Comparison of ENCODE assay signal across 31 cellular contexts in the genomic region with DNA sequence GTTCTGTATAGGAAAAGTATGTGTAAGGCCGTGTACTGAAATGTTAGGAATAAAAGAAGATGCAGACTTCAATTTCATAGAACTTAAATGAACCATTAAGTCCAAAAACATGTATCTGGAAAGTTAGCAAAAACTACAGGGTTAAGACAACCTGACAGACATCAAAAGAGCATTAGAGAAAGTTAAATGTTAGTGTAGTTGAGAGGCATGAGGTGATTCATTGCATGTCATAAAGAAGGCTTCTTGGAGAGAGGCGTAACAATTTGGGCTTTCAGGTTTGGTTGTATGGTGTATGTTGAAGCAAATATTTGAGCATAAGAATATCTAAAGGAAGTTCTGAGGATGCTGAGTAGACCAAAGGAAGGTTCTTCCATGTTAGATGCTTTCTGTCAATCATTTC. TPM values are rescaled to one million over a fixed set of nuclear protein-coding genes. Genes with fewer than 3 reads are reported as not detected.
DNase-seq lines count a peak whose midpoint lies in the region; ATAC-seq, FAIRE-seq and TF ChIP-seq lines count a peak whose summit lies in the region.
"Had no signal": no experiment of that assay in that cellular context is flagged by ENCODE, and none has a peak within 500 bp of the region (broad histone marks: within the 10 kb centered on the region; RNA-seq: fewer than 3 reads in every experiment).

No MANE protein-coding gene starts in this region.

- no peak for TF ChIP-seq CTCF in activated CD8-positive, alpha-beta T cell treated with anti-CD3 and anti-CD28 coated beads for 36 hours (IDR thresholded peaks at IDR 0.05)
- TF ChIP-seq CTCF in foreskin keratinocyte (conservative IDR thresholded peaks at IDR 0.05) = no peak

- POLR2A ChIA-PET in activated CD8-positive, alpha-beta T cell treated with anti-CD3 and anti-CD28 coated beads for 36 hours (lab: Charles Lee) = no interaction called here
- POLR2A ChIA-PET in activated CD8-positive, alpha-beta T cell treated with anti-CD3 and anti-CD28 coated beads, Interleukin-2, amount 10 ng/mL, durations not matched to agents 7 days and 5 days (lab: Charles Lee) = no interaction called here
- POLR2A ChIA-PET in CD4-positive, alpha-beta memory T cell (lab: Charles Lee; ENCODE audit: partially characterized antibody) = no interaction called here

- H3K27me3 Mint-ChIP-seq in activated CD8-positive, alpha-beta T cell treated with anti-CD3 and anti-CD28 coated beads for 36 hours = no peaks in the 10 kb centered on the region
- no peaks in the 10 kb centered on the region for H3K27me3 Mint-ChIP-seq in activated CD8-positive, alpha-beta T cell treated with anti-CD3 and anti-CD28 coated beads, Interleukin-2, amount 10 ng/mL, durations not matched to agents 7 days and 5 days (ENCODE audit: low read depth)
- no peaks in the 10 kb centered on the region for H3K27me3 Mint-ChIP-seq in CD4-positive, alpha-beta memory T cell
- H3K27me3 Mint-ChIP-seq: activated CD8-positive, alpha-beta memory T cell treated with anti-CD3 and anti-CD28 coated beads, Interleukin-2, amount 10 ng/mL, durations not matched to agents 7 days and 5 days; effector memory CD8-positive, alpha-beta T cell had no signal

- peak; percentile 16 for FAIRE-seq in HTR-8/SVneo (lab: Jason Lieb, UNC)
- FAIRE-seq: A549, frontal cortex had no signal

- H3K36me3 Mint-ChIP-seq in activated CD8-positive, alpha-beta T cell treated with anti-CD3 and anti-CD28 coated beads for 36 hours (ENCODE audit: low read depth) = peaks cover 7% of the 10 kb centered on the region
- H3K36me3 Mint-ChIP-seq in activated CD8-positive, alpha-beta T cell treated with anti-CD3 and anti-CD28 coated beads, Interleukin-2, amount 10 ng/mL, durations not matched to agents 7 days and 5 days (ENCODE audit: low read depth) = peaks cover 3% of the 10 kb centered on the region
- peaks cover 5% of the 10 kb centered on the region in 2 donors for H3K36me3 Mint-ChIP-seq in CD4-positive, alpha-beta memory T cell

- H3K4me1 Mint-ChIP-seq in activated CD8-positive, alpha-beta T cell treated with anti-CD3 and anti-CD28 coated beads for 36 hours (ENCODE audit: low read depth) = peaks cover 78% of the 10 kb centered on the region
- H3K4me1 Mint-ChIP-seq in activated CD8-positive, alpha-beta T cell treated with anti-CD3 and anti-CD28 coated beads, Interleukin-2, amount 10 ng/mL, durations not matched to agents 7 days and 5 days (ENCODE audit: low read depth) = peaks cover 57% of the 10 kb centered on the region
- peaks cover 66 to 91% (median 74%) of the 10 kb centered on the region in 4 donors for H3K4me1 Mint-ChIP-seq in CD4-positive, alpha-beta memory T cell

- no peaks in the 10 kb centered on the region for H3K9me3 ChIP-seq in CD4-positive, alpha-beta memory T cell (ENCODE audit: control insufficient read depth in 1 of 2, low read length in 2 of 2)
- H3K9me3 ChIP-seq: A549, breast epithelium, left lung, right atrium auricular region, thoracic aorta, vagina had no signal

- no peaks in the 10 kb centered on the region for H3K9me3 Mint-ChIP-seq in activated CD8-positive, alpha-beta T cell treated with anti-CD3 and anti-CD28 coated beads for 36 hours
- H3K9me3 Mint-ChIP-seq in activated CD8-positive, alpha-beta T cell treated with anti-CD3 and anti-CD28 coated beads, Interleukin-2, amount 10 ng/mL, durations not matched to agents 7 days and 5 days (ENCODE audit: insufficient read depth) = no peaks in the 10 kb centered on the region
- peaks cover 0 to under 1% (median 0%) of the 10 kb centered on the region in 8 donors for H3K9me3 Mint-ChIP-seq in CD4-positive, alpha-beta memory T cell
- H3K9me3 Mint-ChIP-seq: effector memory CD8-positive, alpha-beta T cell; HFFc6 had no signal

- intact Hi-C loops in activated CD8-positive, alpha-beta T cell treated with anti-CD3 and anti-CD28 coated beads for 36 hours (cut with micrococcal nuclease) = no loop called here
- intact Hi-C loops in CD4-positive, alpha-beta memory T cell (cut with micrococcal nuclease) = no loop called here
- intact Hi-C loops in cardiac septum (cut with DNase I) = no loop called here

- no peak overlapping the region for H3K4me3 Mint-ChIP-seq in activated CD8-positive, alpha-beta T cell treated with anti-CD3 and anti-CD28 coated beads for 36 hours
- no peak overlapping the region for H3K4me3 Mint-ChIP-seq in activated CD8-positive, alpha-beta T cell treated with anti-CD3 and anti-CD28 coated beads, Interleukin-2, amount 10 ng/mL, durations not matched to agents 7 days and 5 days
- H3K4me3 Mint-ChIP-seq in CD4-positive, alpha-beta memory T cell = peak overlapping the region in 6 of 8 donors; percentile 32 to 62 (median 52)
- H3K4me3 Mint-ChIP-seq: activated CD8-positive, alpha-beta memory T cell treated with anti-CD3 and anti-CD28 coated beads, Interleukin-2, amount 10 ng/mL, durations not matched to agents 7 days and 5 days; HFFc6 had no signal

- H3K27me3 ChIP-seq in CD4-positive, alpha-beta memory T cell (ENCODE audit: insufficient read depth, low read length) = no peaks in the 10 kb centered on the region
- no peaks in the 10 kb centered on the region for H3K27me3 ChIP-seq in foreskin keratinocyte
- H3K27me3 ChIP-seq: breast epithelium, hepatocyte, left lung, right atrium auricular region, vagina had no signal

- H3K27ac ChIP-seq in CD4-positive, alpha-beta memory T cell (ENCODE audit: low read depth, low read length) = no peak overlapping the region
- H3K27ac ChIP-seq in foreskin keratinocyte = no peak overlapping the region
- H3K27ac ChIP-seq: A549, breast epithelium, coronary artery, hepatocyte, left lung, right atrium auricular region, thoracic aorta, vagina had no signal

- DNase-seq in activated CD8-positive, alpha-beta T cell treated with anti-CD3 and anti-CD28 coated beads for 36 hours = no peak
- DNase-seq in activated CD8-positive, alpha-beta T cell treated with anti-CD3 and anti-CD28 coated beads, Interleukin-2, amount 10 ng/mL, durations not matched to agents 7 days and 5 days = no peak
- no peak for DNase-seq in CD4-positive, alpha-beta memory T cell
- DNase-seq in HTR-8/SVneo (ENCODE audit: insufficient read length, low spot score) = no peak
- DNase-seq in foreskin keratinocyte = peak in 1 of 2 donors; percentile 28
- DNase-seq in cardiac septum (ENCODE audit: low spot score) = no peak
- no peak for DNase-seq in foreskin melanocyte
- DNase-seq: activated CD8-positive, alpha-beta memory T cell treated with anti-CD3 and anti-CD28 coated beads, Interleukin-2, amount 10 ng/mL, durations not matched to agents 7 days and 5 days; activated effector memory CD4-positive, alpha-beta T cell treated with Interleukin-2 at 50 U/mL for 16 hours; amygdala; effector memory CD8-positive, alpha-beta T cell; EL; HFFc6; KBM-7; left lung; mesendoderm; NCI-H146; NCI-H510A treated with DMSO at 0.1 percent for 48 hours; SHP77 treated with DMSO at 0.1 percent for 48 hours; stimulated activated CD4-positive, alpha-beta T cell treated with anti-CD3 and anti-CD28 coated beads, Interleukin-4, amount 100 ng/mL, for 1 hour; stimulated activated naive CD4-positive, alpha-beta T cell had no signal

- no peaks in the 10 kb centered on the region for H3K36me3 ChIP-seq in CD4-positive, alpha-beta memory T cell (ENCODE audit: insufficient read depth, low read length)
- H3K36me3 ChIP-seq: breast epithelium, left lung, right atrium auricular region, thoracic aorta, vagina had no signal

- H3K4me1 ChIP-seq in CD4-positive, alpha-beta memory T cell (ENCODE audit: insufficient read depth, low read length) = peaks cover 94% of the 10 kb centered on the region
- peaks cover 16% of the 10 kb centered on the region for H3K4me1 ChIP-seq in foreskin keratinocyte
- H3K4me1 ChIP-seq: breast epithelium had no signal

- peak; percentile 18 for ATAC-seq in activated CD8-positive, alpha-beta T cell treated with anti-CD3 and anti-CD28 coated beads for 36 hours
- no peak for ATAC-seq in activated CD8-positive, alpha-beta T cell treated with anti-CD3 and anti-CD28 coated beads, Interleukin-2, amount 10 ng/mL, durations not matched to agents 7 days and 5 days
- ATAC-seq in foreskin keratinocyte (peak; percentile 53), HG02571 (IDR thresholded peaks at IDR 0.05; ENCODE audit: unreplicated experiment) (no peak)
- ATAC-seq: A549; activated CD8-positive, alpha-beta memory T cell treated with anti-CD3 and anti-CD28 coated beads, Interleukin-2, amount 10 ng/mL, durations not matched to agents 7 days and 5 days; effector memory CD8-positive, alpha-beta T cell; esophagus mucosa; left lung had no signal

- CTCF ChIA-PET in activated CD8-positive, alpha-beta T cell treated with anti-CD3 and anti-CD28 coated beads for 36 hours (lab: Charles Lee) = no interaction called here
- CTCF ChIA-PET in activated CD8-positive, alpha-beta T cell treated with anti-CD3 and anti-CD28 coated beads, Interleukin-2, amount 10 ng/mL, durations not matched to agents 7 days and 5 days (lab: Charles Lee) = no interaction called here
- CTCF ChIA-PET in CD4-positive, alpha-beta memory T cell (lab: Charles Lee; ENCODE audit: partially characterized antibody) = interaction anchor here (1.0 kb wide), 1 partner anchor 10 kb away, joined by 3 read pairs; no protein-coding TSS in a partner anchor

- H3K27ac Mint-ChIP-seq in activated CD8-positive, alpha-beta T cell treated with anti-CD3 and anti-CD28 coated beads for 36 hours = peak overlapping the region; percentile 53
- H3K27ac Mint-ChIP-seq in activated CD8-positive, alpha-beta T cell treated with anti-CD3 and anti-CD28 coated beads, Interleukin-2, amount 10 ng/mL, durations not matched to agents 7 days and 5 days = no peak overlapping the region
- peak overlapping the region in 4 of 7 donors; percentile 3 to 30 (median 8) for H3K27ac Mint-ChIP-seq in CD4-positive, alpha-beta memory T cell
- H3K27ac Mint-ChIP-seq: activated CD8-positive, alpha-beta memory T cell treated with anti-CD3 and anti-CD28 coated beads, Interleukin-2, amount 10 ng/mL, durations not matched to agents 7 days and 5 days; HFFc6 had no signal

- no peak overlapping the region for H3K4me3 ChIP-seq in CD4-positive, alpha-beta memory T cell (ENCODE audit: low read length in 2 of 2)
- H3K4me3 ChIP-seq: A549, breast epithelium, coronary artery, hepatocyte, left lung, right atrium auricular region, thoracic aorta, vagina had no signal

RNA-seq across cellular contexts. Expression of gene EPC2, which starts 6.3 kb away (rescaled TPM):
- 10 to 100 TPM; 19.3 to 20.0 TPM for total RNA-seq in activated CD8-positive, alpha-beta T cell treated with anti-CD3 and anti-CD28 coated beads for 36 hours
- 10 to 100 TPM; 26.1 to 26.5 TPM for total RNA-seq in activated CD8-positive, alpha-beta T cell treated with anti-CD3 and anti-CD28 coated beads, Interleukin-2, amount 10 ng/mL, durations not matched to agents 7 days and 5 days
- 10 to 100 TPM; 70.9 to 77.9 TPM for total RNA-seq in CD4-positive, alpha-beta memory T cell
- polyA plus RNA-seq in CD4-positive, alpha-beta memory T cell = 1 to 10 TPM; 1.4 to 3.8 TPM
- total RNA-seq in foreskin keratinocyte = 11.3 and 11.5 TPM in 2 replicates
- 2.6 and 3.2 TPM in 2 replicates for polyA plus RNA-seq in foreskin keratinocyte
- total RNA-seq in cardiac septum = 27.5 TPM

Comparison
In these comparisons a context has a peak if more than half of its experiments do, and no peak if none do; other contexts are left out.
1. ATAC-seq: peak in activated CD8-positive, alpha-beta T cell treated with anti-CD3 and anti-CD28 coated beads for 36 hours (single experiment) and foreskin keratinocyte (single experiment); none in activated CD8-positive, alpha-beta T cell treated with anti-CD3 and anti-CD28 coated beads, Interleukin-2, amount 10 ng/mL, durations not matched to agents 7 days and 5 days (single experiment) and HG02571 (single experiment).
2. H3K4me3 Mint-ChIP-seq: peak in CD4-positive, alpha-beta memory T cell (6 of 8); none in activated CD8-positive, alpha-beta T cell treated with anti-CD3 and anti-CD28 coated beads for 36 hours (single experiment) and activated CD8-positive, alpha-beta T cell treated with anti-CD3 and anti-CD28 coated beads, Interleukin-2, amount 10 ng/mL, durations not matched to agents 7 days and 5 days (single experiment).